Comparison of ENCODE assay signal across 1 cellular context in genomic region chr4:167775374-167775773, GRCh38.
TF ChIP-seq lines count a peak whose summit lies in the region.

No MANE protein-coding gene starts in this region.

TF ChIP-seq in SK-N-SH, 30 proteins besides CTCF, POLR2A, EP300 and RAD21 (continued from another document):
- TF ChIP-seq MAX (IDR thresholded peaks at IDR 0.05; ENCODE audit: low read depth) (no peak), NRF1 (IDR thresholded peaks at IDR 0.05; ENCODE audit: low read depth, low read length) (no peak)
- TF ChIP-seq, protein P1, sequence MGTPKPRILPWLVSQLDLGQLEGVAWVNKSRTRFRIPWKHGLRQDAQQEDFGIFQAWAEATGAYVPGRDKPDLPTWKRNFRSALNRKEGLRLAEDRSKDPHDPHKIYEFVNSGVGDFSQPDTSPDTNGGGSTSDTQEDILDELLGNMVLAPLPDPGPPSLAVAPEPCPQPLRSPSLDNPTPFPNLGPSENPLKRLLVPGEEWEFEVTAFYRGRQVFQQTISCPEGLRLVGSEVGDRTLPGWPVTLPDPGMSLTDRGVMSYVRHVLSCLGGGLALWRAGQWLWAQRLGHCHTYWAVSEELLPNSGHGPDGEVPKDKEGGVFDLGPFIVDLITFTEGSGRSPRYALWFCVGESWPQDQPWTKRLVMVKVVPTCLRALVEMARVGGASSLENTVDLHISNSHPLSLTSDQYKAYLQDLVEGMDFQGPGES (IDR thresholded peaks at IDR 0.05; ENCODE audit: low read depth, low read length) = no peak
